19 cellular contexts compared by ENCODE assay signal in the genomic region with DNA sequence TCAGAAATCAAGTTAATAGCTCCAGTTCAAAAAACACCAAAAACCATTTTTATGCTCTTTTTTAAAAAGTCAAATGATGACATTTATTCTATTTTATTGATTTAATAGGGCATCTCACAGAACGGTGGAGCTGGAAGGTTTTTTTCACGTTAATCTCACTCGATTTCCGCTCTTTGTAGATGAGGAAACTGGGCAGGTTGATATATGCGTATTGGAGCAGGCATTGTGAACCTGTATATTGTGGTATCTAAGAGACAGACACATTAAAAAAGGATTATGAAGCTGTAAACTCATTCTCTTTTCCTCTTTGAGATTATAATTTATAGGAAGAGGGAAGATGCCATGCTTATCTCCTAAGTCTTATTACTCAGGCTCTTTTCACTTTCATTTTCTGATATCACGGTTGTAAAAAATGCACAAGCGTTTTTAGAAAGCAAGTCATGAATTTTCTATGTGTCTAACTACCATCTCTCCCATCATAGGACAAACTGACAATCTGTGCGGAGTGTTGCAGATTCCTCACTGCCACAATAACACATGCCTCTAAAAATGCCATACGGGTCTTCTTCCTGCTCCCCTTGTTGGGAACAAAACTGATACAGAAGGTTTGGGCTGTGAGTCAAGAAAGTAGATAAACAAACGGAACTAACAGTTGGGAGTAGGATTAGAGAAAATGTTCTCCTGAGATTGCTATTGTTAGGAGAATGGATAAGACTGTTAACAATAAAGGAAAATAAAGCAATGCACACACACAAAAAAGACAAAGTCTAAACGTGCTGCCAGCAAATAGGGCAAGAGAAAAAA.
DNase-seq lines count a peak whose midpoint lies in the region; ATAC-seq, FAIRE-seq and TF ChIP-seq lines count a peak whose summit lies in the region.
"Had no signal": no experiment of that assay in that cellular context is flagged by ENCODE, and none has a peak within 500 bp of the region (broad histone marks: within the 10 kb centered on the region; RNA-seq: fewer than 3 reads in every experiment).

No MANE protein-coding gene starts in this region.

- H3K14ac ChIP-seq in IMR-90 (replicated peaks; ENCODE audit: low read depth, low read length), result no peak overlapping the region

- no TSS peak for BruUV-seq in IMR-90 (replicated peaks; lab: Mats Ljungman, UMichigan)

- H3K4me1 Mint-ChIP-seq in astrocyte (ENCODE audit: low read depth, unreplicated experiment), result no peaks in the 10 kb centered on the region
- no peaks in the 10 kb centered on the region for H3K4me1 Mint-ChIP-seq in activated naive CD4-positive, alpha-beta T cell treated with anti-CD3 and anti-CD28 coated beads for 36 hours (ENCODE audit: low read depth)
- H3K4me1 Mint-ChIP-seq: naive thymus-derived CD4-positive, alpha-beta T cell had no signal

- no peak overlapping the region for H3K27ac Mint-ChIP-seq in astrocyte (ENCODE audit: unreplicated experiment)
- H3K27ac Mint-ChIP-seq in activated naive CD4-positive, alpha-beta T cell treated with anti-CD3 and anti-CD28 coated beads for 36 hours, result no peak overlapping the region
- H3K27ac Mint-ChIP-seq: activated CD4-positive, alpha-beta memory T cell treated with anti-CD3 and anti-CD28 coated beads for 36 hours; activated T-helper 1 cell treated with anti-CD3 and anti-CD28 coated beads, Interleukin-12 subunit alpha, Interleukin-12 subunit beta, Interleukin-2, Interleukin-4 antibody, amounts not matched to agents 30 ng/mL and 10 ng/mL and 1 ng/mL, durations not matched to agents 14 hours and 24 hours and 36 hours; naive thymus-derived CD4-positive, alpha-beta T cell had no signal

- peak; percentile 75 for ATAC-seq in IMR-90 (ENCODE audit: low read depth)
- ATAC-seq: left lung; naive thymus-derived CD4-positive, alpha-beta T cell had no signal

- no peaks in the 10 kb centered on the region for H3K9me1 ChIP-seq in IMR-90 (ENCODE audit: insufficient read depth, low read length)

- H3K4me3 Mint-ChIP-seq in astrocyte (ENCODE audit: unreplicated experiment), result no peak overlapping the region
- no peak overlapping the region for H3K4me3 Mint-ChIP-seq in activated naive CD4-positive, alpha-beta T cell treated with anti-CD3 and anti-CD28 coated beads for 36 hours
- H3K4me3 Mint-ChIP-seq: activated CD4-positive, alpha-beta memory T cell treated with anti-CD3 and anti-CD28 coated beads for 36 hours; activated T-helper 1 cell treated with anti-CD3 and anti-CD28 coated beads, Interleukin-12 subunit alpha, Interleukin-12 subunit beta, Interleukin-2, Interleukin-4 antibody, amounts not matched to agents 30 ng/mL and 10 ng/mL and 1 ng/mL, durations not matched to agents 14 hours and 24 hours and 36 hours; naive thymus-derived CD4-positive, alpha-beta T cell had no signal

- no peak overlapping the region for H2AK5ac ChIP-seq in IMR-90 (ENCODE audit: low read depth, low read length)

- no peaks in the 10 kb centered on the region for H3K27me3 ChIP-seq in IMR-90 (ENCODE audit: control insufficient read depth, insufficient read depth, low read length)
- H3K27me3 ChIP-seq in astrocyte (ENCODE audit: insufficient read depth, low read length), result no peaks in the 10 kb centered on the region
- H3K27me3 ChIP-seq in layer of hippocampus (ENCODE audit: control insufficient read depth, insufficient read depth, low read length), result no peaks in the 10 kb centered on the region
- no peaks in the 10 kb centered on the region for H3K27me3 ChIP-seq in adrenal gland
- H3K27me3 ChIP-seq: esophagus squamous epithelium, left lung, suprapubic skin had no signal

- H3K4me2 ChIP-seq in IMR-90 (ENCODE audit: low read depth, low read length) (peak overlapping the region; percentile 84), astrocyte (ENCODE audit: low read length) (peak overlapping the region; percentile 62)

- H3K36me3 ChIP-seq in IMR-90 (ENCODE audit: control insufficient read depth, insufficient read depth, low read length), result no peaks in the 10 kb centered on the region
- H3K36me3 ChIP-seq in astrocyte (ENCODE audit: insufficient read depth, low read length), result no peaks in the 10 kb centered on the region
- H3K36me3 ChIP-seq in adrenal gland (replicated peaks in 1 of 2), result no peaks in the 10 kb centered on the region
- H3K36me3 ChIP-seq: esophagus squamous epithelium, left lung, suprapubic skin had no signal

- H3K23ac ChIP-seq in IMR-90 (ENCODE audit: low read depth, low read length), result no peak overlapping the region; the same call in 1 of the 2 replicates

- WGBS in IMR-90 (ENCODE audit: extremely low coverage in 2 of 2, insufficient read length in 1 of 2), 2 experiments, result 20% methylated on average over 1 of the region's 11 CpGs; no CpG with 5 or more reads in 1 of the 2 experiments
- WGBS in adrenal gland, 4 donors, result 56 to 59% (median 58%) methylated on average over 11 of the region's 11 CpGs

- intact Hi-C loops in IMR-90 (cut with micrococcal nuclease) (loop anchor here (10.0 kb wide), 1 partner anchor 112 kb away; no protein-coding TSS in a partner anchor), adrenal gland (cut with DNase I) (no loop called here)
- intact Hi-C loops in activated naive CD4-positive, alpha-beta T cell treated with anti-CD3 and anti-CD28 coated beads for 36 hours (cut with micrococcal nuclease), result no loop called here

- no peak overlapping the region for H3K18ac ChIP-seq in IMR-90 (ENCODE audit: low read depth, low read length)

- no peak overlapping the region for H4K5ac ChIP-seq in IMR-90 (ENCODE audit: low read depth, low read length)

- POLR2A ChIA-PET in IMR-90 (lab: Charles Lee; ENCODE audit: unreplicated experiment), result no interaction called here

- no peaks in the 10 kb centered on the region for H4K20me1 ChIP-seq in IMR-90 (ENCODE audit: insufficient read depth, low read length)
- no peaks in the 10 kb centered on the region for H4K20me1 ChIP-seq in astrocyte (ENCODE audit: insufficient read depth, low read length)

- DNase-seq in A172 (ENCODE audit: low spot score) (peak; percentile 33), IMR-90 (peak; percentile 18), astrocyte (ENCODE audit: low read depth) (peak; percentile 1), ACHN (no peak), DMS79 (lab: John Stamatoyannopoulos, UW) (no peak), adrenal gland (no peak)
- no peak for DNase-seq in activated naive CD4-positive, alpha-beta T cell treated with anti-CD3 and anti-CD28 coated beads for 36 hours
- DNase-seq: activated CD4-positive, alpha-beta memory T cell treated with anti-CD3 and anti-CD28 coated beads for 36 hours; amygdala; cortex of kidney; esophagus squamous epithelium; left lung; naive thymus-derived CD4-positive, alpha-beta T cell; NCI-H2029; SHP77; T1000 had no signal

- no peak overlapping the region for H4K8ac ChIP-seq in IMR-90 (ENCODE audit: low read depth in 2 of 2, low read length in 2 of 2)

- H3K27ac ChIP-seq in IMR-90 (ENCODE audit: insufficient read depth, low read length) (peak overlapping the region; percentile 65; the same call in 1 of the 2 replicates), astrocyte (ENCODE audit: low read depth, low read length) (no peak overlapping the region), layer of hippocampus (ENCODE audit: low read depth, low read length) (peak overlapping the region; percentile 57), adrenal gland (no peak overlapping the region)
- H3K27ac ChIP-seq: esophagus squamous epithelium, suprapubic skin had no signal

- dilution Hi-C loops in IMR-90 (cut with HindIII; ENCODE audit: low sequenced_read_pairs, unreplicated experiment), result no loop called here

- no peak overlapping the region for H2BK20ac ChIP-seq in IMR-90 (ENCODE audit: low read depth, low read length)

- H3K9ac ChIP-seq in IMR-90 (ENCODE audit: low read depth, low read length), result peak overlapping the region; percentile 68
- peak overlapping the region; percentile 1 for H3K9ac ChIP-seq in astrocyte (ENCODE audit: low read length)

- peaks cover 6% of the 10 kb centered on the region for H3K9me3 Mint-ChIP-seq in astrocyte (ENCODE audit: unreplicated experiment)
- H3K9me3 Mint-ChIP-seq in activated naive CD4-positive, alpha-beta T cell treated with anti-CD3 and anti-CD28 coated beads for 36 hours, result peaks cover 6% of the 10 kb centered on the region

- H3K4me1 ChIP-seq in IMR-90 (ENCODE audit: control insufficient read depth, insufficient read depth, low read length), result no peaks in the 10 kb centered on the region
- no peaks in the 10 kb centered on the region for H3K4me1 ChIP-seq in astrocyte (ENCODE audit: insufficient read depth, low read length)
- H3K4me1 ChIP-seq in adrenal gland (replicated peaks in 1 of 2), result no peaks in the 10 kb centered on the region
- H3K4me1 ChIP-seq: esophagus squamous epithelium, left lung, suprapubic skin had no signal

- no peak overlapping the region for H3K4ac ChIP-seq in IMR-90 (ENCODE audit: low read depth, low read length)

- TF ChIP-seq CTCF in IMR-90 (conservative IDR thresholded peaks at IDR 0.05; ENCODE audit: low read depth, low read length), result no peak
- no peak for TF ChIP-seq CTCF in astrocyte (IDR thresholded peaks at IDR 0.05; ENCODE audit: insufficient read depth, low read depth, low read length)
- TF ChIP-seq CTCF in adrenal gland (IDR thresholded peaks at IDR 0.05), result no peak

- in situ Hi-C loops in IMR-90 (cut with MboI; ENCODE audit: low sequenced_read_pairs) (no loop called here), ACHN (cut with HindIII; ENCODE audit: low pct_ligation_motif_present, low pct_unique_long_range_greater_than_20kb, low sequenced_read_pairs) (no loop called here)

- H3K79me1 ChIP-seq in IMR-90 (ENCODE audit: low read depth in 1 of 2, low read length in 2 of 2), result no peaks in the 10 kb centered on the region

- H3K27me3 Mint-ChIP-seq in astrocyte (ENCODE audit: low read depth, unreplicated experiment), result no peaks in the 10 kb centered on the region
- no peaks in the 10 kb centered on the region for H3K27me3 Mint-ChIP-seq in activated naive CD4-positive, alpha-beta T cell treated with anti-CD3 and anti-CD28 coated beads for 36 hours (ENCODE audit: low read depth)
- H3K27me3 Mint-ChIP-seq: activated CD4-positive, alpha-beta memory T cell treated with anti-CD3 and anti-CD28 coated beads for 36 hours; naive thymus-derived CD4-positive, alpha-beta T cell had no signal

- H3K36me3 Mint-ChIP-seq in astrocyte (ENCODE audit: low read depth, unreplicated experiment), result no peaks in the 10 kb centered on the region
- peaks cover 2% of the 10 kb centered on the region for H3K36me3 Mint-ChIP-seq in activated naive CD4-positive, alpha-beta T cell treated with anti-CD3 and anti-CD28 coated beads for 36 hours (ENCODE audit: low read depth)
- H3K36me3 Mint-ChIP-seq: activated CD4-positive, alpha-beta memory T cell treated with anti-CD3 and anti-CD28 coated beads for 36 hours; naive thymus-derived CD4-positive, alpha-beta T cell had no signal

- TF ChIP-seq RAD21 in IMR-90 (IDR thresholded peaks at IDR 0.05; ENCODE audit: low read length), result no peak

- no peak for TF ChIP-seq POLR2A in IMR-90 (IDR thresholded peaks at IDR 0.05; ENCODE audit: low read depth, low read length)
- TF ChIP-seq POLR2A in adrenal gland (IDR thresholded peaks at IDR 0.05), result no peak

- FAIRE-seq in astrocyte (lab: Jason Lieb, UNC), result no peak

- no peak overlapping the region for H2AK9ac ChIP-seq in IMR-90 (replicated peaks; ENCODE audit: low read depth, low read length, poor library complexity)

- no peaks in the 10 kb centered on the region for H3K79me2 ChIP-seq in astrocyte (ENCODE audit: insufficient read depth, low read length)

- no peak overlapping the region for H2BK15ac ChIP-seq in IMR-90 (ENCODE audit: low read depth, low read length)

- H2AFZ ChIP-seq in IMR-90 (replicated peaks; ENCODE audit: low read length, poor library complexity) (peak overlapping the region; percentile 38), astrocyte (ENCODE audit: low read depth, low read length) (no peak overlapping the region)

- peaks cover 2% of the 10 kb centered on the region; the same call in 1 of the 2 replicates for H3K9me3 ChIP-seq in IMR-90 (ENCODE audit: control insufficient read depth, insufficient read depth, low read length)
- H3K9me3 ChIP-seq in astrocyte (ENCODE audit: insufficient read depth, low read depth, low read length), result no peaks in the 10 kb centered on the region
- no peaks in the 10 kb centered on the region for H3K9me3 ChIP-seq in adrenal gland (replicated peaks in 1 of 3)
- H3K9me3 ChIP-seq: suprapubic skin had no signal

- peak overlapping the region; percentile 13; the same call in 1 of the 2 replicates for H3K56ac ChIP-seq in IMR-90 (ENCODE audit: extremely low read depth, insufficient read depth, low read length)

- CTCF ChIA-PET in IMR-90 (lab: Yijun Ruan, JAX), result no interaction called here
- CTCF ChIA-PET in activated naive CD4-positive, alpha-beta T cell treated with anti-CD3 and anti-CD28 coated beads for 36 hours (lab: Charles Lee), result no interaction called here

- peak overlapping the region; percentile 16 for H2BK120ac ChIP-seq in IMR-90 (ENCODE audit: low read depth, low read length)

- no peak overlapping the region for H2BK5ac ChIP-seq in IMR-90 (ENCODE audit: low read depth, low read length, poor library complexity, severe bottlenecking)

- no peak overlapping the region for H4K91ac ChIP-seq in IMR-90 (ENCODE audit: insufficient read depth, low read depth, low read length)

- peak overlapping the region; percentile 37; the same call in 1 of the 2 replicates for H3K4me3 ChIP-seq in IMR-90 (ENCODE audit: insufficient read depth, low read depth, low read length)
- peak overlapping the region; percentile 24 for H3K4me3 ChIP-seq in astrocyte (ENCODE audit: insufficient read depth, low read depth, low read length)
- peak overlapping the region in 1 of 4 donors; percentile 37 for H3K4me3 ChIP-seq in adrenal gland
- H3K4me3 ChIP-seq: left lung, suprapubic skin had no signal

Comparison
In these comparisons a context has a peak if more than half of its experiments do, and no peak if none do; other contexts are left out.
1. DNase-seq: peak in A172 (single experiment), IMR-90 (single experiment) and astrocyte (single experiment); none in ACHN (single experiment), activated naive CD4-positive, alpha-beta T cell treated with anti-CD3 and anti-CD28 coated beads for 36 hours (single experiment), DMS79 (single experiment) and adrenal gland (0 of 7).
2. H3K27ac ChIP-seq: peak in IMR-90 (single experiment) and layer of hippocampus (single experiment); none in astrocyte (single experiment) and adrenal gland (0 of 5).